Comparison of ENCODE assay signal across 24 cellular contexts in the genomic region with DNA sequence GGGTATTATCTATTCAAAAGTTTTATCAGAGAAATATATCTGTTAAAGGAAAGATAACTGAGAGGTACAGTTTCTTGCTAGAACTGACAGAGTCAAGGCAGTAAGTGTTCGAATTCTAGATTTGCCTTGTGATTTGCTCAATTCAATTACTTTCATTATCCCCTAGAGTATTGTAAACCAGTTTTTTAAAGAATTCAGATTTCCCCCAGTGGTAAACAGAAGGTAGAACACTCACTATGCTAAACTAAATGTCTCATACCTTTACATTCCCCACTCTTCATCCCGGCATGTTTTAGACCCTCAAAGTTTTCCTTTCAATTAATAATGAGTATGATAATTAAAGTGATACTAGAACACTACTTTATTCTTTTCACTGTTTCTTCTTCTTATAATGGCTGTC.
"Had no signal": no experiment of that assay in that cellular context is flagged by ENCODE, and none has a peak within 500 bp of the region (broad histone marks: within the 10 kb centered on the region; RNA-seq: fewer than 3 reads in every experiment).

No MANE protein-coding gene starts in this region.

- DNase-seq: activated CD4-positive, alpha-beta T cell treated with anti-CD3 and anti-CD28 coated beads, Interleukin-2, amount 50 U/mL, for 4 hours; activated CD8-positive, alpha-beta memory T cell treated with anti-CD3 and anti-CD28 coated beads for 24 hours; activated CD8-positive, alpha-beta memory T cell treated with anti-CD3 and anti-CD28 coated beads, Interleukin-2, amount 50 U/mL, for 4 hours; activated naive CD4-positive, alpha-beta T cell treated with anti-CD3 and anti-CD28 coated beads for 36 hours; activated naive CD8-positive, alpha-beta T cell treated with anti-CD3 and anti-CD28 coated beads, Interleukin-2, amount 10 ng/mL, durations not matched to agents 7 days and 5 days; activated T-cell treated with anti-CD3 and anti-CD28 coated beads, Interleukin-2, amount 50 U/mL, for 24 hours; amygdala; colonic mucosa; dorsolateral prefrontal cortex; effector memory CD8-positive, alpha-beta T cell; esophagus squamous epithelium; heart left ventricle; ovary; psoas muscle; stimulated activated CD4-positive, alpha-beta T cell treated with anti-CD3 and anti-CD28 coated beads, Interleukin-4, amount 100 ng/mL, for 24 hours; stimulated activated naive CD8-positive, alpha-beta T cell treated with anti-CD3 and anti-CD28 coated beads, Interleukin-15, Interleukin-2, amounts not matched to agents 100 U/mL and 50 U/mL, for 24 hours; T1000 had no signal

- H3K4me3 Mint-ChIP-seq: activated naive CD4-positive, alpha-beta T cell treated with anti-CD3 and anti-CD28 coated beads for 36 hours; activated naive CD8-positive, alpha-beta T cell treated with anti-CD3 and anti-CD28 coated beads, Interleukin-2, amount 10 ng/mL, durations not matched to agents 7 days and 5 days; activated T-cell treated with anti-CD3 and anti-CD28 coated beads, Interleukin-2, amount 50 U/mL, for 24 hours; effector memory CD8-positive, alpha-beta T cell; nephron; WTC11 had no signal

- H3K27me3 ChIP-seq: colonic mucosa, dorsolateral prefrontal cortex, esophagus squamous epithelium, gastroesophageal sphincter, heart left ventricle, neutrophil, ovary, right atrium auricular region had no signal

- H3K27ac Mint-ChIP-seq: activated naive CD4-positive, alpha-beta T cell treated with anti-CD3 and anti-CD28 coated beads for 36 hours; activated naive CD8-positive, alpha-beta T cell treated with anti-CD3 and anti-CD28 coated beads, Interleukin-2, amount 10 ng/mL, durations not matched to agents 7 days and 5 days; activated T-cell treated with anti-CD3 and anti-CD28 coated beads, Interleukin-2, amount 50 U/mL, for 24 hours; effector memory CD8-positive, alpha-beta T cell; nephron; WTC11 had no signal

- H3K27ac ChIP-seq: colonic mucosa, dorsolateral prefrontal cortex, esophagus squamous epithelium, gastroesophageal sphincter, heart left ventricle, neutrophil, ovary, psoas muscle, right atrium auricular region had no signal

- H3K4me1 ChIP-seq: colonic mucosa, esophagus squamous epithelium, gastroesophageal sphincter, heart left ventricle, psoas muscle, right atrium auricular region had no signal

- H3K4me3 ChIP-seq: colonic mucosa, dorsolateral prefrontal cortex, esophagus squamous epithelium, gastroesophageal sphincter, heart left ventricle, ovary, psoas muscle, right atrium auricular region had no signal

- H3K4me1 Mint-ChIP-seq: nephron, WTC11 had no signal

- H3K9me3 ChIP-seq: colonic mucosa, esophagus squamous epithelium, gastroesophageal sphincter, heart left ventricle, neutrophil, ovary, psoas muscle, right atrium auricular region had no signal

- H3K9me3 Mint-ChIP-seq: activated naive CD4-positive, alpha-beta T cell treated with anti-CD3 and anti-CD28 coated beads for 36 hours; activated naive CD8-positive, alpha-beta T cell treated with anti-CD3 and anti-CD28 coated beads, Interleukin-2, amount 10 ng/mL, durations not matched to agents 7 days and 5 days; activated T-cell treated with anti-CD3 and anti-CD28 coated beads, Interleukin-2, amount 50 U/mL, for 24 hours; effector memory CD8-positive, alpha-beta T cell; nephron; WTC11 had no signal

- ATAC-seq: effector memory CD8-positive, alpha-beta T cell; gastroesophageal sphincter; heart left ventricle; psoas muscle; stimulated activated naive CD8-positive, alpha-beta T cell treated with anti-CD3 and anti-CD28 coated beads, Interleukin-15, Interleukin-2, amounts not matched to agents 100 U/mL and 50 U/mL, for 24 hours; WTC11 had no signal

- H3K27me3 Mint-ChIP-seq: activated naive CD8-positive, alpha-beta T cell treated with anti-CD3 and anti-CD28 coated beads, Interleukin-2, amount 10 ng/mL, durations not matched to agents 7 days and 5 days; activated T-cell treated with anti-CD3 and anti-CD28 coated beads, Interleukin-2, amount 50 U/mL, for 24 hours; effector memory CD8-positive, alpha-beta T cell had no signal

- H3K36me3 ChIP-seq: colonic mucosa, ovary had no signal

- FAIRE-seq: bronchial epithelial cell, islet of Langerhans had no signal
